ENCODE assay signal across 1 cellular context in genomic region chrX:57329008-57329407, GRCh38.
TF ChIP-seq lines count a peak whose summit lies in the region.

No MANE protein-coding gene starts in this region.

TF ChIP-seq in HepG2, 621 proteins besides CTCF, POLR2A, EP300 and RAD21 (continued from another document):
- no peak for TF ChIP-seq ZBTB10 (CRISPR knock-in tag; IDR thresholded peaks at IDR 0.05; ENCODE audit: borderline replicate concordance)
